9 cellular contexts compared by ENCODE assay signal in the genomic region with DNA sequence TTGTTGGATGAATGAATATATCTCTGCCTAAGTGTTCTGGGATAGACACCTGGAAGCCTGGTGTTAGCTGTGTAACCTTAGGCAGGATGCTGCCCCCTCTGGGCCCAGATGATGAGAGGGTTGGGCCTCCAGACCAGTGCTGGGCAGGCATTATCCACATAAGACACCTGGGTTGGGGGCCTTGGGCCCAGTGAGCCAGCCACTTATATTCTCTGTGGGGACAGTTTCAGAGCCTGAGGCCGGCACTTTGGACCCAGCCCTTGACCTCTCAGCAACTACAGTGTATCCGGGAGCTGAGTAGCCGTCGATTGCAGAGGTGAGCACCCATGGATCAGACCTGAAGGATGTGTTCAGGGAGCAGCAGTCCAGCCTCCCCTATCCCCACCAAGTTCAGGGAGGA. TPM values are rescaled to one million over a fixed set of nuclear protein-coding genes. Genes with fewer than 3 reads are reported as not detected.
DNase-seq lines count a peak whose midpoint lies in the region; ATAC-seq lines count a peak whose summit lies in the region.
"Had no signal": no experiment of that assay in that cellular context is flagged by ENCODE, and none has a peak within 500 bp of the region (broad histone marks: within the 10 kb centered on the region; RNA-seq: fewer than 3 reads in every experiment).

No MANE protein-coding gene starts in this region.

- H3K27ac Mint-ChIP-seq in activated naive CD8-positive, alpha-beta T cell treated with anti-CD3 and anti-CD28 coated beads, Interleukin-2, amount 50 U/mL, for 24 hours, result peak overlapping the region; percentile 95
- H3K27ac Mint-ChIP-seq: H9 had no signal

- H3K4me1 Mint-ChIP-seq in activated naive CD8-positive, alpha-beta T cell treated with anti-CD3 and anti-CD28 coated beads, Interleukin-2, amount 50 U/mL, for 24 hours, result peaks cover 78% of the 10 kb centered on the region

- ATAC-seq in activated naive CD8-positive, alpha-beta T cell treated with anti-CD3 and anti-CD28 coated beads, Interleukin-2, amount 50 U/mL, for 24 hours, result no peak

- H3K9me3 Mint-ChIP-seq in activated naive CD8-positive, alpha-beta T cell treated with anti-CD3 and anti-CD28 coated beads, Interleukin-2, amount 50 U/mL, for 24 hours, result no peaks in the 10 kb centered on the region
- H3K9me3 Mint-ChIP-seq: H9, naive B cell had no signal

- peak; percentile 23 for DNase-seq in stimulated activated CD4-positive, alpha-beta T cell treated with anti-CD3 and anti-CD28 coated beads, Interleukin-15, amount 100 ng/mL, for 24 hours
- no peak for DNase-seq in stimulated activated CD4-positive, alpha-beta T cell treated with anti-CD3 and anti-CD28 coated beads, Interleukin-1b, Interleukin-23, amount 100 ng/mL, for 48 hours
- no peak for DNase-seq in activated naive CD8-positive, alpha-beta T cell treated with anti-CD3 and anti-CD28 coated beads, Interleukin-2, amount 50 U/mL, for 24 hours
- DNase-seq in G401 (ENCODE audit: low spot score) (no peak), NCI-H526 treated with DMSO at 0.1 percent for 48 hours (lab: John Stamatoyannopoulos, UW) (no peak)
- DNase-seq in stimulated activated CD4-positive, alpha-beta T cell treated with anti-CD3 and anti-CD28 coated beads, Interleukin-2, amount 100 ng/mL, for 48 hours, result no peak
- DNase-seq: NCI-H1417 treated with DMSO at 0.1 percent for 48 hours had no signal

- in situ Hi-C loops in G401 (cut with HindIII; ENCODE audit: low sequenced_read_pairs), result no loop called here

- peaks cover 3% of the 10 kb centered on the region for H3K27me3 Mint-ChIP-seq in activated naive CD8-positive, alpha-beta T cell treated with anti-CD3 and anti-CD28 coated beads, Interleukin-2, amount 50 U/mL, for 24 hours
- H3K27me3 Mint-ChIP-seq: naive B cell had no signal

- H3K4me3 Mint-ChIP-seq in activated naive CD8-positive, alpha-beta T cell treated with anti-CD3 and anti-CD28 coated beads, Interleukin-2, amount 50 U/mL, for 24 hours, result peak overlapping the region; percentile 98

- H3K36me3 Mint-ChIP-seq in activated naive CD8-positive, alpha-beta T cell treated with anti-CD3 and anti-CD28 coated beads, Interleukin-2, amount 50 U/mL, for 24 hours (ENCODE audit: low read depth), result peaks cover 45% of the 10 kb centered on the region
- H3K36me3 Mint-ChIP-seq: naive B cell had no signal

RNA-seq across cellular contexts. Expression of gene HEMK1, which starts 2.2 kb away (rescaled TPM):
- total RNA-seq in G401 (2014; rRNA removed; shearing (Covaris generic)), result 3.4 and 9.5 TPM in 2 replicates

RNA-seq across cellular contexts. Expression of gene C3orf18, which starts 3.9 kb away (rescaled TPM):
- total RNA-seq in G401 (2014; rRNA removed; shearing (Covaris generic)), result 10.8 and 15.4 TPM in 2 replicates

RNA-seq across cellular contexts. Expression of gene CISH, which starts 40.1 kb away (rescaled TPM):
- 1.7 and 2.2 TPM in 2 replicates for total RNA-seq in G401 (2014; rRNA removed; shearing (Covaris generic))

RNA-seq across cellular contexts. Expression of gene MAPKAPK3, which starts 45.5 kb away (rescaled TPM):
- total RNA-seq in G401 (2014; rRNA removed; shearing (Covaris generic)), result 99.1 and 108 TPM in 2 replicates
